ENCODE assay signal across 1 cellular context in genomic region chr18:35038029-35038428, GRCh38.
TF ChIP-seq lines count a peak whose summit lies in the region.

No MANE protein-coding gene starts in this region.

TF ChIP-seq in H1, 55 proteins besides CTCF, POLR2A, EP300 and RAD21:
- TF ChIP-seq KDM4A (IDR thresholded peaks at IDR 0.05; ENCODE audit: low read depth, low read length, severe bottlenecking): no peak
- TF ChIP-seq POU5F1 (IDR thresholded peaks at IDR 0.05; ENCODE audit: low read depth, low read length): no peak
- no peak for TF ChIP-seq SAP30 (IDR thresholded peaks at IDR 0.05; ENCODE audit: insufficient read depth, insufficient replicate concordance, low read length)
- no peak for TF ChIP-seq TEAD4 (IDR thresholded peaks at IDR 0.05; ENCODE audit: low read depth, low read length)
- no peak for TF ChIP-seq SP1 (IDR thresholded peaks at IDR 0.05; ENCODE audit: low read depth, low read length)
- TF ChIP-seq RBBP5 (IDR thresholded peaks at IDR 0.05; ENCODE audit: borderline replicate concordance, low read depth, low read length): no peak
- no peak for TF ChIP-seq SUZ12 (IDR thresholded peaks at IDR 0.05; ENCODE audit: low read length)
- TF ChIP-seq TAF7 (optimal IDR thresholded peaks at IDR 0.05; ENCODE audit: borderline replicate concordance, low read depth, low read length): no peak
- no peak for TF ChIP-seq JUN (IDR thresholded peaks at IDR 0.05; ENCODE audit: low read depth, low read length)
- TF ChIP-seq BCL11A (IDR thresholded peaks at IDR 0.05; ENCODE audit: low read depth in 2 of 2, low read length in 2 of 2): no peak
- no peak for TF ChIP-seq POLR2AphosphoS5 (IDR thresholded peaks at IDR 0.05; ENCODE audit: low read depth, low read length)
